In the genomic region with DNA sequence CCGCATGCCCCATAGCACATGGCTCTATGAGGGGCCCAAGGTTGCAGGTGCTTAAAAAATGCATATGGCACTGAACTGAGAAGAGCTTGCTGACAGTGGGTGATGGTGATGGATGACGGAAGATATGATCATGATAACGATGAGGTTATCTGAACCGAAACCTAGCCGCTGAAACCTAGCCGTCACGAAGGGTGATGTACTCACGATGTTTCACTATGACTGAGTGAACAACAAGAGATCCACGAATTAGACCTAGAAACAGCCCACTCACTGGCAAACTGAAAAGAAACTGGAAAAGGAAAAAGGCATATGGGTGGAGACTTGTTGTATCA, we compare ENCODE assay signal across 8 cellular contexts. TPM values are rescaled to one million over a fixed set of nuclear protein-coding genes. Genes with fewer than 3 reads are reported as not detected.
DNase-seq lines count a peak whose midpoint lies in the region; ATAC-seq, FAIRE-seq and TF ChIP-seq lines count a peak whose summit lies in the region.

No MANE protein-coding gene starts in this region.

- POLR2A ChIA-PET in activated CD4-positive, alpha-beta memory T cell treated with anti-CD3 and anti-CD28 coated beads for 36 hours (lab: Charles Lee), result interaction anchor here (0.8 to 6.5 kb wide), 12 partner anchors 17 to 536 kb away, joined by 3 to 102 read pairs (median 4); partner anchors contain the start of genes BCL6 and LPP

- peaks cover 3% of the 10 kb centered on the region for H3K9me3 Mint-ChIP-seq in activated CD4-positive, alpha-beta memory T cell treated with anti-CD3 and anti-CD28 coated beads for 36 hours
- peaks cover 15% of the 10 kb centered on the region for H3K9me3 Mint-ChIP-seq in nephron progenitor cell

- peak overlapping the region; percentile 54 for H3K4me3 Mint-ChIP-seq in activated CD4-positive, alpha-beta memory T cell treated with anti-CD3 and anti-CD28 coated beads for 36 hours
- H3K4me3 Mint-ChIP-seq in nephron progenitor cell, result no peak overlapping the region

- intact Hi-C loops in activated CD4-positive, alpha-beta memory T cell treated with anti-CD3 and anti-CD28 coated beads for 36 hours (cut with micrococcal nuclease), result loop anchor here (1.0 to 10.0 kb wide), 18 partner anchors 33 to 1242 kb away; partner anchors contain the start of gene LPP

- FAIRE-seq in RCC 7860 (lab: Jason Lieb, UNC), result no peak

- no peak for TF ChIP-seq CTCF in nephron progenitor cell (IDR thresholded peaks at IDR 0.05)

- H3K4me1 Mint-ChIP-seq in activated CD4-positive, alpha-beta memory T cell treated with anti-CD3 and anti-CD28 coated beads for 36 hours (ENCODE audit: low read depth), result peaks cover 96% of the 10 kb centered on the region
- H3K4me1 Mint-ChIP-seq in nephron progenitor cell, result peaks cover 55% of the 10 kb centered on the region

- H3K27me3 Mint-ChIP-seq in activated CD4-positive, alpha-beta memory T cell treated with anti-CD3 and anti-CD28 coated beads for 36 hours, result no peaks in the 10 kb centered on the region
- H3K27me3 Mint-ChIP-seq in nephron progenitor cell (ENCODE audit: low read depth, poor library complexity), result no peaks in the 10 kb centered on the region

- CTCF ChIA-PET in activated CD4-positive, alpha-beta memory T cell treated with anti-CD3 and anti-CD28 coated beads for 36 hours (lab: Charles Lee), result interaction anchor here (0.6 to 5.8 kb wide), 10 partner anchors 14 to 1245 kb away, joined by 3 to 44 read pairs (median 3); partner anchors contain the start of gene BCL6

- peak; percentile 85 for ATAC-seq in GM19043 (IDR thresholded peaks at IDR 0.05; ENCODE audit: low read depth, unreplicated experiment)
- ATAC-seq in HG02973 (IDR thresholded peaks at IDR 0.05; ENCODE audit: unreplicated experiment), result peak; percentile 94

- DNase-seq in activated CD4-positive, alpha-beta memory T cell treated with anti-CD3 and anti-CD28 coated beads for 36 hours, result peak; percentile 89
- DNase-seq in stimulated activated CD4-positive, alpha-beta T cell treated with anti-CD3 and anti-CD28 coated beads, Interleukin-4, amount 100 ng/mL, for 48 hours (ENCODE audit: low read depth in 2 of 2), result peak; percentile 30 to 65
- DNase-seq in RCC 7860 (ENCODE audit: low spot score) (no peak), nephron progenitor cell (no peak), NCI-H1105 treated with DMSO at 0.1 percent for 48 hours (lab: John Stamatoyannopoulos, UW) (no peak), HK-2 (ENCODE audit: unreplicated experiment) (no peak)

- H3K36me3 Mint-ChIP-seq in activated CD4-positive, alpha-beta memory T cell treated with anti-CD3 and anti-CD28 coated beads for 36 hours, result peaks cover 9% of the 10 kb centered on the region
- peaks cover 6% of the 10 kb centered on the region for H3K36me3 Mint-ChIP-seq in nephron progenitor cell (ENCODE audit: low read depth)

- peak overlapping the region; percentile 95 for H3K27ac Mint-ChIP-seq in activated CD4-positive, alpha-beta memory T cell treated with anti-CD3 and anti-CD28 coated beads for 36 hours
- H3K27ac Mint-ChIP-seq in nephron progenitor cell, result no peak overlapping the region

RNA-seq across cellular contexts. Expression of gene BCL6, which starts 57.6 kb away (rescaled TPM):
- 10 to 100 TPM; 41.4 to 51.3 TPM for total RNA-seq in activated CD4-positive, alpha-beta memory T cell treated with anti-CD3 and anti-CD28 coated beads for 36 hours

Comparison
In these comparisons a context has a peak if more than half of its experiments do, and no peak if none do; other contexts are left out.
1. DNase-seq: peak in activated CD4-positive, alpha-beta memory T cell treated with anti-CD3 and anti-CD28 coated beads for 36 hours (single experiment) and stimulated activated CD4-positive, alpha-beta T cell treated with anti-CD3 and anti-CD28 coated beads, Interleukin-4, amount 100 ng/mL, for 48 hours (2 of 2); none in RCC 7860 (single experiment), nephron progenitor cell (single experiment), NCI-H1105 treated with DMSO at 0.1 percent for 48 hours (single experiment) and HK-2 (single experiment).